Comparison of ENCODE assay signal across 23 cellular contexts in genomic region chr2:11022874-11023273, GRCh38.
A peak's percentile ranks its signal among the peaks of the same experiment; 100 is the strongest.
DNase-seq lines count a peak whose midpoint lies in the region; ATAC-seq, FAIRE-seq and TF ChIP-seq lines count a peak whose summit lies in the region.
"Had no signal": no experiment of that assay in that cellular context is flagged by ENCODE, and none has a peak within 500 bp of the region (broad histone marks: within the 10 kb centered on the region; RNA-seq: fewer than 3 reads in every experiment).

No MANE protein-coding gene starts in this region.

- WGBS in right lobe of liver (ENCODE audit: insufficient coverage, low coverage, low lambda C conversion rate, missing lambda C conversion rate): 17% methylated on average over 1 of the region's 8 CpGs

- no peaks in the 10 kb centered on the region for H3K27me3 ChIP-seq in right lobe of liver
- H3K27me3 ChIP-seq: gastrocnemius medialis, left lung had no signal

- CTCF ChIA-PET in HEK293 (lab: Yijun Ruan, JAX): no interaction called here

- H3K27ac ChIP-seq in HEK293 (ENCODE audit: extremely low read depth, low read depth, low read length): no peak overlapping the region
- no peak overlapping the region for H3K27ac ChIP-seq in right lobe of liver
- H3K27ac ChIP-seq: adrenal gland, gastrocnemius medialis, left lung had no signal

- H3K36me3 ChIP-seq in HEK293 (ENCODE audit: control insufficient read depth in 2 of 2, insufficient read depth in 1 of 2, low read length in 2 of 2) (no peaks in the 10 kb centered on the region), right lobe of liver (no peaks in the 10 kb centered on the region)
- H3K36me3 ChIP-seq: adrenal gland, gastrocnemius medialis, left lung had no signal

- H3K4me1 ChIP-seq in HEK293 (ENCODE audit: control insufficient read depth, insufficient read depth, low read length): no peaks in the 10 kb centered on the region
- H3K4me1 ChIP-seq in right lobe of liver: no peaks in the 10 kb centered on the region
- H3K4me1 ChIP-seq: adrenal gland, gastrocnemius medialis, left lung had no signal

- FAIRE-seq in GM19239 (lab: Jason Lieb, UNC): no peak
- FAIRE-seq: colon had no signal

- TF ChIP-seq CTCF in HEK293 (tag by site-specific recombination; IDR thresholded peaks at IDR 0.05): no peak
- TF ChIP-seq CTCF in right lobe of liver (IDR thresholded peaks at IDR 0.05): no peak

- no peak for TF ChIP-seq POLR2A in right lobe of liver (IDR thresholded peaks at IDR 0.05)

- ATAC-seq in right lobe of liver (peak in 3 of 4 donors; percentile 25 to 65 (median 32)), GM19452 (IDR thresholded peaks at IDR 0.05; ENCODE audit: unreplicated experiment) (no peak)
- ATAC-seq: gastrocnemius medialis; left lung; naive thymus-derived CD4-positive, alpha-beta T cell; stimulated activated effector memory CD8-positive, alpha-beta T cell treated with anti-CD3 and anti-CD28 coated beads, Interleukin-12 subunit alpha, Interleukin-12 subunit beta, amount 100 ng/mL, for 72 hours had no signal

- no peaks in the 10 kb centered on the region for H3K9me3 ChIP-seq in HEK293 (ENCODE audit: control insufficient read depth, insufficient read depth, low read depth, low read length)
- no peaks in the 10 kb centered on the region for H3K9me3 ChIP-seq in right lobe of liver
- H3K9me3 ChIP-seq: adrenal gland, gastrocnemius medialis had no signal

- POLR2A ChIA-PET in HEK293 (lab: Yijun Ruan, JAX): no interaction called here

- peak; percentile 12 for DNase-seq in COLO668 (lab: John Stamatoyannopoulos, UW; ENCODE audit: unreplicated experiment)
- DNase-seq in RPMI8226: peak; percentile 16
- no peak for DNase-seq in right lobe of liver
- DNase-seq in GM19239 (ENCODE audit: insufficient read length, low spot score): no peak
- DNase-seq in stimulated activated CD4-positive, alpha-beta T cell treated with anti-CD3 and anti-CD28 coated beads, Interleukin-12 subunit alpha, Interleukin-12 subunit beta, amount 100 ng/mL, for 4 hours: no peak
- no peak for DNase-seq in Kasumi-1 (lab: John Stamatoyannopoulos, UW)
- DNase-seq: activated CD4-positive, alpha-beta T cell treated with anti-CD3 and anti-CD28 coated beads for 4 hours; activated T-cell treated with anti-CD3 and anti-CD28 coated beads, Interleukin-2, amount 50 U/mL, for 24 hours; adrenal gland; C1 segment of cervical spinal cord; gastrocnemius medialis; immature natural killer cell; left lung; naive thymus-derived CD4-positive, alpha-beta T cell; NCI-H1105; NCI-H2107; NCI-H526; T-helper 2 cell had no signal

- H3K4me3 ChIP-seq in HEK293 (ENCODE audit: low read depth, low read length): no peak overlapping the region
- H3K4me3 ChIP-seq in right lobe of liver: no peak overlapping the region
- H3K4me3 ChIP-seq: adrenal gland, gastrocnemius medialis, left lung, smooth muscle cell had no signal

- intact Hi-C loops in right lobe of liver (cut with DNase I): no loop called here

TF ChIP-seq in HEK293, 187 proteins besides CTCF, POLR2A, EP300 and RAD21:
- TF ChIP-seq ZIC2 (tag by site-specific recombination; IDR thresholded peaks at IDR 0.05) (peak; percentile 44; the same call in 1 of the 2 replicates), KLF9 (tag by site-specific recombination; IDR thresholded peaks at IDR 0.05; ENCODE audit: low read depth) (no peak)

Comparison
In these comparisons a context has a peak if more than half of its experiments do, and no peak if none do; other contexts are left out.
1. DNase-seq: peak in COLO668 (single experiment) and RPMI8226 (single experiment); none in right lobe of liver (0 of 3), GM19239 (single experiment), stimulated activated CD4-positive, alpha-beta T cell treated with anti-CD3 and anti-CD28 coated beads, Interleukin-12 subunit alpha, Interleukin-12 subunit beta, amount 100 ng/mL, for 4 hours (single experiment) and Kasumi-1 (0 of 2).